In the genomic region with DNA sequence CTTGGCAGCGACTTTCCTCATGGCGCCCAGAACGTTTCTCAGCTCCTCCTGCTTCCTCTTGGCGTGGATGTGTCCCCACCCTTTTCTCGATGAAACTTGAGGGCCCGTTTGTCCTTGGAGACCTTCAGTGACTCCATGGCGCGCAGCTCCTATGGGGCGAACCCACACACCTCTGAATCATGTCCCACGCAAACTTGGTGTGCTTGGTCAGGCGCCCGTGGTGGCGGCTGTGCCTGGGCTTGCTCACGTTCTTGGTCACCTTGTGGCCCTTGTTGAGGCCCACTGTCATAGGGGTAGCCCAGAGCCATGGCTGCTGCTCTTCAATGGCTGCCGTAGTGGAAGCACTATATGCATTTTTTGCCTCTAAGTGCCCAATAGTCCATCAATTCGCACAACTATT, we compare ENCODE assay signal across 26 cellular contexts.
"Had no signal": no experiment of that assay in that cellular context is flagged by ENCODE, and none has a peak within 500 bp of the region (broad histone marks: within the 10 kb centered on the region; RNA-seq: fewer than 3 reads in every experiment).

No MANE protein-coding gene starts in this region.

- H3K4me1 Mint-ChIP-seq: naive B cell; natural killer cell; nephron progenitor cell; stimulated activated memory B cell treated with anti-CD40 and anti-IgM and Interleukin-4, amounts not matched to agents 10 μg/mL and 1 μg/mL and 100 μg/mL, for 72 hours; stimulated activated naive CD8-positive, alpha-beta T cell treated with anti-CD3 and anti-CD28 coated beads, Interleukin-15, amount 100 ng/mL, for 72 hours had no signal

- DNase-seq: islet precursor cell; left colon; lower lobe of right lung; mesendoderm; naive B cell; natural killer cell; nephron progenitor cell; ovary; stimulated activated CD4-positive, alpha-beta T cell treated with anti-CD3 and anti-CD28 coated beads, Interleukin-2, amount 100 ng/mL, for 48 hours; stimulated activated CD4-positive, alpha-beta T cell treated with anti-CD3 and anti-CD28 coated beads, Interleukin-4, amount 100 ng/mL, for 4 hours; stimulated activated CD8-positive, alpha-beta memory T cell treated with anti-CD3 and anti-CD28 coated beads, Interleukin-4, amount 100 ng/mL, for 48 hours; stimulated activated naive CD4-positive, alpha-beta T cell treated with Interleukin-2 at 50 U/mL for 16 hours; stimulated activated naive CD8-positive, alpha-beta T cell treated with anti-CD3 and anti-CD28 coated beads, Interleukin-15, amount 100 ng/mL, for 72 hours; substantia nigra; uterus had no signal

- H3K9ac ChIP-seq: neural progenitor cell had no signal

- H3K36me3 ChIP-seq: left lung, lower lobe of right lung, neural progenitor cell, ovary, tibial nerve, uterus had no signal

- H3K27ac Mint-ChIP-seq: mesothelial cell of epicardium; naive B cell; natural killer cell; nephron progenitor cell; neural progenitor cell; progenitor cell of endocrine pancreas; stimulated activated memory B cell treated with anti-CD40 and anti-IgM and Interleukin-4, amounts not matched to agents 10 μg/mL and 1 μg/mL and 100 μg/mL, for 72 hours; stimulated activated naive CD8-positive, alpha-beta T cell treated with anti-CD3 and anti-CD28 coated beads, Interleukin-15, amount 100 ng/mL, for 72 hours; type B pancreatic cell had no signal

- H3K4me3 Mint-ChIP-seq: mesothelial cell of epicardium; natural killer cell; nephron progenitor cell; neural progenitor cell; stimulated activated memory B cell treated with anti-CD40 and anti-IgM and Interleukin-4, amounts not matched to agents 10 μg/mL and 1 μg/mL and 100 μg/mL, for 72 hours; stimulated activated naive CD8-positive, alpha-beta T cell treated with anti-CD3 and anti-CD28 coated beads, Interleukin-15, amount 100 ng/mL, for 72 hours; type B pancreatic cell had no signal

- H3K27ac ChIP-seq: hepatocyte, left lung, lower lobe of right lung, neural progenitor cell, ovary, skin epidermis, tibial nerve, uterus had no signal

- H3K27me3 ChIP-seq: hepatocyte, left lung, neural progenitor cell, ovary, tibial nerve, uterus had no signal

- H3K4me1 ChIP-seq: left lung, lower lobe of right lung, tibial nerve, uterus had no signal

- H3K27me3 Mint-ChIP-seq: naive B cell; progenitor cell of endocrine pancreas; stimulated activated memory B cell treated with anti-CD40 and anti-IgM and Interleukin-4, amounts not matched to agents 10 μg/mL and 1 μg/mL and 100 μg/mL, for 72 hours; stimulated activated naive CD8-positive, alpha-beta T cell treated with anti-CD3 and anti-CD28 coated beads, Interleukin-15, amount 100 ng/mL, for 72 hours; type B pancreatic cell had no signal

- H3K9me3 Mint-ChIP-seq: mesothelial cell of epicardium; nephron progenitor cell; neural progenitor cell; stimulated activated memory B cell treated with anti-CD40 and anti-IgM and Interleukin-4, amounts not matched to agents 10 μg/mL and 1 μg/mL and 100 μg/mL, for 72 hours; type B pancreatic cell had no signal

- H3K4me3 ChIP-seq: hepatocyte, left lung, lower lobe of right lung, neural progenitor cell, ovary, skin epidermis, tibial nerve, uterus had no signal

- H3K9me3 ChIP-seq: left lung, lower lobe of right lung, ovary, tibial nerve, uterus had no signal

- H3K36me3 Mint-ChIP-seq: mesothelial cell of epicardium; naive B cell; natural killer cell; neural progenitor cell; stimulated activated memory B cell treated with anti-CD40 and anti-IgM and Interleukin-4, amounts not matched to agents 10 μg/mL and 1 μg/mL and 100 μg/mL, for 72 hours; type B pancreatic cell had no signal

- ATAC-seq: left colon; left lung; lower lobe of right lung; natural killer cell; right cardiac atrium; sciatic nerve; stimulated activated memory B cell treated with anti-CD40 and anti-IgM and Interleukin-4, amounts not matched to agents 10 μg/mL and 1 μg/mL and 100 μg/mL, for 72 hours; stimulated activated naive CD8-positive, alpha-beta T cell treated with anti-CD3 and anti-CD28 coated beads, Interleukin-15, amount 100 ng/mL, for 72 hours had no signal
